Comparison of ENCODE assay signal across 1 cellular context in genomic region chr2:27409321-27410073, GRCh38.
TF ChIP-seq lines count a peak whose summit lies in the region.

Gene PPM1G, minus strand, starts transcription at chr2:27409591. Its CDS starts 169 bp downstream, at chr2:27409422.

TF ChIP-seq in A549, 52 proteins besides CTCF, POLR2A, EP300 and RAD21 (continued from another document):
- TF ChIP-seq KDM1A (IDR thresholded peaks at IDR 0.05; ENCODE audit: low read depth) (no peak), HES2 (IDR thresholded peaks at IDR 0.05) (no peak), RARB (CRISPR knock-in tag; IDR thresholded peaks at IDR 0.05) (peak; percentile 84), EHF (CRISPR knock-in tag; IDR thresholded peaks at IDR 0.05) (peak; percentile 71), HEYL (CRISPR knock-in tag; IDR thresholded peaks at IDR 0.05) (no peak), RCOR1 (IDR thresholded peaks at IDR 0.05; ENCODE audit: low read depth, low read length) (no peak), SREBF2 (IDR thresholded peaks at IDR 0.05) (no peak), RFX5 (IDR thresholded peaks at IDR 0.05) (no peak; the same call in none of the 2 replicates), MAX (IDR thresholded peaks at IDR 0.05) (peak; percentile 95), NFE2L2 (conservative IDR thresholded peaks at IDR 0.05; ENCODE audit: low read length) (no peak), CBX8 (IDR thresholded peaks at IDR 0.05) (no peak), KDM5A (IDR thresholded peaks at IDR 0.05) (no peak), HOXA7 (CRISPR knock-in tag; IDR thresholded peaks at IDR 0.05) (no peak), CEBPB (IDR thresholded peaks at IDR 0.05) (no peak), ZSCAN20 (CRISPR knock-in tag; IDR thresholded peaks at IDR 0.05) (no peak), MAFK (IDR thresholded peaks at IDR 0.05; ENCODE audit: partially characterized antibody) (no peak), HOXB13 (CRISPR knock-in tag; IDR thresholded peaks at IDR 0.05; ENCODE audit: low read depth) (peak; percentile 70; the same call in 1 of the 2 replicates), FOXS1 (CRISPR knock-in tag; IDR thresholded peaks at IDR 0.05) (0 out of 2 replicates have a peak, but pooled peaks have one; percentile 18), PHF8 (IDR thresholded peaks at IDR 0.05; ENCODE audit: borderline replicate concordance, low read depth) (peak; percentile 59), TP53 (CRISPR knock-in tag; IDR thresholded peaks at IDR 0.05) (peak; percentile 40; the same call in 1 of the 2 replicates)
